8 cellular contexts compared by ENCODE assay signal in genomic region chr14:76152333-76152681, GRCh38. TPM values are rescaled to one million over a fixed set of nuclear protein-coding genes. Genes with fewer than 3 reads are reported as not detected.
DNase-seq lines count a peak whose midpoint lies in the region; ATAC-seq and TF ChIP-seq lines count a peak whose summit lies in the region.

No MANE protein-coding gene starts in this region.

- no peaks in the 10 kb centered on the region for H3K27me3 Mint-ChIP-seq in activated naive CD8-positive, alpha-beta T cell
- H3K27me3 Mint-ChIP-seq in type B pancreatic cell = peaks cover 24% of the 10 kb centered on the region

- H3K9me3 Mint-ChIP-seq in activated naive CD8-positive, alpha-beta T cell (ENCODE audit: low read depth) = peaks cover 7% of the 10 kb centered on the region
- H3K9me3 Mint-ChIP-seq in type B pancreatic cell = peaks cover 5% of the 10 kb centered on the region

- peak overlapping the region; percentile 92 for H2AFZ ChIP-seq in trophoblast cell (ENCODE audit: insufficient read depth, low read length, poor library complexity)

- H3K4me3 Mint-ChIP-seq in activated naive CD8-positive, alpha-beta T cell = peak overlapping the region; percentile 99
- H3K4me3 Mint-ChIP-seq in type B pancreatic cell = peak overlapping the region; percentile 97

- WGBS in trophoblast cell (ENCODE audit: extremely low coverage, insufficient coverage, insufficient read length) = no CpG with 5 or more reads among the region's 17 CpGs

- H4K8ac ChIP-seq in trophoblast cell (ENCODE audit: low read depth, low read length) = peak overlapping the region; percentile 96

- peak overlapping the region; percentile 54 for H4K12ac ChIP-seq in trophoblast cell (ENCODE audit: low read depth, low read length)

- H3K4me1 ChIP-seq in trophoblast cell (ENCODE audit: control insufficient read depth in 1 of 2, insufficient read depth in 2 of 2, low read length in 2 of 2) = peaks cover 0 to 2% of the 10 kb centered on the region in 2 experiments

- H3K4me2 ChIP-seq in trophoblast cell (ENCODE audit: low read length) = peak overlapping the region; percentile 94

- H2BK5ac ChIP-seq in trophoblast cell (ENCODE audit: low read depth, low read length, poor library complexity) = peak overlapping the region; percentile 41

- peaks cover 1% of the 10 kb centered on the region for H3K9me3 ChIP-seq in trophoblast cell (ENCODE audit: insufficient read depth, low read depth, low read length)

- H4K91ac ChIP-seq in trophoblast cell (ENCODE audit: low read depth, low read length) = peak overlapping the region; percentile 85

- peak overlapping the region; percentile 74 for H3K4ac ChIP-seq in trophoblast cell (ENCODE audit: low read depth, low read length)

- intact Hi-C loops in Right ventricle myocardium inferior (cut with DNase I) = no loop called here

- DNase-seq in D341Med (ENCODE audit: low spot score) (peak; percentile 60), HS-5 (ENCODE audit: low read depth) (peak; percentile 57), SKM-1 (lab: John Stamatoyannopoulos, UW; ENCODE audit: unreplicated experiment) (peak; percentile 11), Right ventricle myocardium inferior (ENCODE audit: missing footprints) (peak; percentile 75), trophoblast cell (peak; percentile 74 to 75), type B pancreatic cell (ENCODE audit: extremely low spot score, unreplicated experiment) (no peak)

- peak overlapping the region; percentile 83 for H3K9ac ChIP-seq in trophoblast cell (ENCODE audit: low read length)

- peak overlapping the region; percentile 89 for H3K18ac ChIP-seq in trophoblast cell (ENCODE audit: low read length)

- H3K23ac ChIP-seq in trophoblast cell (ENCODE audit: low read length) = no peak overlapping the region

- H3K79me1 ChIP-seq in trophoblast cell (ENCODE audit: low read length) = peaks cover 5% of the 10 kb centered on the region

- H2BK120ac ChIP-seq in trophoblast cell (ENCODE audit: insufficient read depth, low read length, poor library complexity) = peak overlapping the region; percentile 21

- no peak for TF ChIP-seq CTCF in type B pancreatic cell (conservative IDR thresholded peaks at IDR 0.05)

- H3K4me3 ChIP-seq in trophoblast cell (ENCODE audit: low read depth, low read length) = peak overlapping the region; percentile 98

- peaks cover 6% of the 10 kb centered on the region in 2 experiments for H3K36me3 ChIP-seq in trophoblast cell (ENCODE audit: control insufficient read depth in 1 of 2, insufficient read depth in 2 of 2, low read length in 2 of 2)

- peaks cover 14% of the 10 kb centered on the region for H3K36me3 Mint-ChIP-seq in activated naive CD8-positive, alpha-beta T cell
- H3K36me3 Mint-ChIP-seq in type B pancreatic cell = peaks cover 26% of the 10 kb centered on the region

- H3K79me2 ChIP-seq in trophoblast cell (ENCODE audit: control insufficient read depth, insufficient read depth, low read length, poor library complexity) = peaks cover 4% of the 10 kb centered on the region

- peak overlapping the region; percentile 81 for H3K14ac ChIP-seq in trophoblast cell (ENCODE audit: low read length)

- no peak overlapping the region for H2BK12ac ChIP-seq in trophoblast cell (ENCODE audit: low read length)

- H3K4me1 Mint-ChIP-seq in activated naive CD8-positive, alpha-beta T cell (ENCODE audit: low read depth) = peaks cover 57% of the 10 kb centered on the region
- peaks cover 49% of the 10 kb centered on the region for H3K4me1 Mint-ChIP-seq in type B pancreatic cell (ENCODE audit: unreplicated experiment)

- ATAC-seq in GM21360 (IDR thresholded peaks at IDR 0.05; ENCODE audit: unreplicated experiment) = peak; percentile 65
- peak; percentile 62 for ATAC-seq in Right ventricle myocardium inferior

- H2AK5ac ChIP-seq in trophoblast cell (ENCODE audit: low read length) = no peak overlapping the region

- H3K27ac ChIP-seq in trophoblast cell (ENCODE audit: low read depth, low read length) = peak overlapping the region; percentile 46

- peak overlapping the region; percentile 96 for H3K27ac Mint-ChIP-seq in activated naive CD8-positive, alpha-beta T cell
- peak overlapping the region; percentile 94 for H3K27ac Mint-ChIP-seq in type B pancreatic cell

- peaks cover 2% of the 10 kb centered on the region for H3K27me3 ChIP-seq in trophoblast cell (ENCODE audit: insufficient read depth, low read length)

RNA-seq across cellular contexts. Expression of gene GPATCH2L, which starts 0.6 kb away (rescaled TPM):
- total RNA-seq in Right ventricle myocardium inferior (21.7 TPM), type B pancreatic cell (ENCODE audit: low replicate concordance) (46.8 and 57.0 TPM in 2 replicates)
- polyA plus RNA-seq in trophoblast cell (2013) = 14.4 and 15.2 TPM in 2 replicates
